Comparison of ENCODE assay signal across 8 cellular contexts in genomic region chr6:163956571-163957407, GRCh38.
DNase-seq lines count a peak whose midpoint lies in the region; ATAC-seq and TF ChIP-seq lines count a peak whose summit lies in the region.

No MANE protein-coding gene starts in this region.

- H3K9me3 Mint-ChIP-seq in activated T-cell treated with anti-CD3 and anti-CD28 coated beads, Interleukin-2, amount 50 U/mL, for 24 hours, result no peaks in the 10 kb centered on the region

- H3K4me3 Mint-ChIP-seq in activated T-cell treated with anti-CD3 and anti-CD28 coated beads, Interleukin-2, amount 50 U/mL, for 24 hours, result no peak overlapping the region

- H3K9me3 ChIP-seq in Peyer's patch (no peaks in the 10 kb centered on the region), tibial artery (no peaks in the 10 kb centered on the region)

- H3K27me3 Mint-ChIP-seq in activated T-cell treated with anti-CD3 and anti-CD28 coated beads, Interleukin-2, amount 50 U/mL, for 24 hours, result peaks cover 48% of the 10 kb centered on the region

- H3K4me1 Mint-ChIP-seq in activated T-cell treated with anti-CD3 and anti-CD28 coated beads, Interleukin-2, amount 50 U/mL, for 24 hours (ENCODE audit: low read depth), result peaks cover 2% of the 10 kb centered on the region

- H3K36me3 ChIP-seq in Peyer's patch, result no peaks in the 10 kb centered on the region
- H3K36me3 ChIP-seq in tibial artery, result no peaks in the 10 kb centered on the region

- intact Hi-C loops in tibial artery (cut with DNase I; ENCODE audit: low total_unique reads), result loop anchor here (5.0 kb wide), 1 partner anchor 539 kb away; no protein-coding TSS in a partner anchor

- H3K4me1 ChIP-seq in Peyer's patch (no peaks in the 10 kb centered on the region), tibial artery (peaks cover 0 to 7% (median 0%) of the 10 kb centered on the region in 4 donors)

- no peak overlapping the region for H3K27ac Mint-ChIP-seq in activated T-cell treated with anti-CD3 and anti-CD28 coated beads, Interleukin-2, amount 50 U/mL, for 24 hours

- ATAC-seq in GM21390 (IDR thresholded peaks at IDR 0.05; ENCODE audit: unreplicated experiment), result peak; percentile 99

- no peak for TF ChIP-seq POLR2A in Peyer's patch (IDR thresholded peaks at IDR 0.05)

- H3K27ac ChIP-seq in Peyer's patch (no peak overlapping the region), tibial artery (no peak overlapping the region)

- no peaks in the 10 kb centered on the region for H3K36me3 Mint-ChIP-seq in activated T-cell treated with anti-CD3 and anti-CD28 coated beads, Interleukin-2, amount 50 U/mL, for 24 hours (ENCODE audit: low read depth)

- no peak overlapping the region for H3K4me3 ChIP-seq in Peyer's patch
- no peak overlapping the region for H3K4me3 ChIP-seq in tibial artery

- TF ChIP-seq CTCF in Peyer's patch (IDR thresholded peaks at IDR 0.05) (peak; percentile 54 to 76 (median 62)), tibial artery (IDR thresholded peaks at IDR 0.05) (peak; percentile 74 to 83)

- no peaks in the 10 kb centered on the region for H3K27me3 ChIP-seq in Peyer's patch
- no peaks in the 10 kb centered on the region for H3K27me3 ChIP-seq in tibial artery

- peak; percentile 66 for DNase-seq in DMS53 treated with DMSO at 0.1 percent for 48 hours (lab: John Stamatoyannopoulos, UW; ENCODE audit: unreplicated experiment)
- DNase-seq in HPDE6-E6E7 (ENCODE audit: extremely low spot score), result peak; percentile 34
- DNase-seq in Peyer's patch, result peak in 2 of 3 donors; percentile 60 to 79
- DNase-seq in activated T-cell treated with anti-CD3 and anti-CD28 coated beads, Interleukin-2, amount 50 U/mL, for 24 hours, result peak; percentile 61
- DNase-seq in fibroblast of the conjunctiva (ENCODE audit: low read depth), result peak; percentile 65
- peak in 44 of 56 donors; percentile 16 to 80 (median 46) for DNase-seq in nucleus accumbens (lab: John Stamatoyannopoulos, UW)
- DNase-seq in tibial artery, result peak; percentile 82 to 83
